8 cellular contexts compared by ENCODE assay signal in genomic region chr9:37964740-37965081, GRCh38.
A peak's percentile ranks its signal among the peaks of the same experiment; 100 is the strongest.
DNase-seq lines count a peak whose midpoint lies in the region; ATAC-seq and TF ChIP-seq lines count a peak whose summit lies in the region.

No MANE protein-coding gene starts in this region.

- intact Hi-C loops in dendritic cell treated with granulocyte-macrophage colony-stimulating factor and Interleukin-4, amounts not matched to agents 40 ng/mL and 50 ng/mL, for 4 days (cut with micrococcal nuclease) = no loop called here
- intact Hi-C loops in natural killer cell (cut with micrococcal nuclease) = loop anchor here (10.0 kb wide), 1 partner anchor 100 kb away; the partner anchor contains the start of gene SHB

- H3K4me3 Mint-ChIP-seq in activated CD8-positive, alpha-beta memory T cell treated with anti-CD3 and anti-CD28 coated beads, Interleukin-2, amount 10 ng/mL, durations not matched to agents 7 days and 5 days = no peak overlapping the region
- H3K4me3 Mint-ChIP-seq in dendritic cell treated with granulocyte-macrophage colony-stimulating factor and Interleukin-4, amounts not matched to agents 40 ng/mL and 50 ng/mL, for 4 days = no peak overlapping the region
- H3K4me3 Mint-ChIP-seq in natural killer cell (peak overlapping the region; percentile 25), type B pancreatic cell (no peak overlapping the region)

- no peak for TF ChIP-seq CTCF in natural killer cell (IDR thresholded peaks at IDR 0.05)
- TF ChIP-seq CTCF in type B pancreatic cell (conservative IDR thresholded peaks at IDR 0.05) = no peak

- H3K27ac Mint-ChIP-seq in activated CD8-positive, alpha-beta memory T cell treated with anti-CD3 and anti-CD28 coated beads, Interleukin-2, amount 10 ng/mL, durations not matched to agents 7 days and 5 days = peak overlapping the region; percentile 12
- peak overlapping the region; percentile 43 for H3K27ac Mint-ChIP-seq in dendritic cell treated with granulocyte-macrophage colony-stimulating factor and Interleukin-4, amounts not matched to agents 40 ng/mL and 50 ng/mL, for 4 days
- H3K27ac Mint-ChIP-seq in natural killer cell (peak overlapping the region in 1 of 2 donors; percentile 79), type B pancreatic cell (peak overlapping the region; percentile 91)

- H3K27me3 Mint-ChIP-seq in activated CD8-positive, alpha-beta memory T cell treated with anti-CD3 and anti-CD28 coated beads, Interleukin-2, amount 10 ng/mL, durations not matched to agents 7 days and 5 days = no peaks in the 10 kb centered on the region
- no peaks in the 10 kb centered on the region for H3K27me3 Mint-ChIP-seq in dendritic cell treated with granulocyte-macrophage colony-stimulating factor and Interleukin-4, amounts not matched to agents 40 ng/mL and 50 ng/mL, for 4 days
- H3K27me3 Mint-ChIP-seq in natural killer cell (ENCODE audit: low read depth in 2 of 2) (no peaks in the 10 kb centered on the region), type B pancreatic cell (no peaks in the 10 kb centered on the region)

- H3K9me3 Mint-ChIP-seq in activated CD8-positive, alpha-beta memory T cell treated with anti-CD3 and anti-CD28 coated beads, Interleukin-2, amount 10 ng/mL, durations not matched to agents 7 days and 5 days (ENCODE audit: low read depth) = no peaks in the 10 kb centered on the region
- H3K9me3 Mint-ChIP-seq in dendritic cell treated with granulocyte-macrophage colony-stimulating factor and Interleukin-4, amounts not matched to agents 40 ng/mL and 50 ng/mL, for 4 days = no peaks in the 10 kb centered on the region
- no peaks in the 10 kb centered on the region for H3K9me3 Mint-ChIP-seq in natural killer cell
- no peaks in the 10 kb centered on the region for H3K9me3 Mint-ChIP-seq in type B pancreatic cell

- no peak for DNase-seq in activated CD8-positive, alpha-beta memory T cell treated with anti-CD3 and anti-CD28 coated beads, Interleukin-2, amount 10 ng/mL, durations not matched to agents 7 days and 5 days
- DNase-seq in activated CD8-positive, alpha-beta memory T cell treated with anti-CD3 and anti-CD28 coated beads, Interleukin-2, amount 50 U/mL, for 4 hours = no peak
- no peak for DNase-seq in natural killer cell
- no peak for DNase-seq in type B pancreatic cell (ENCODE audit: extremely low spot score, unreplicated experiment)
- no peak for DNase-seq in DMS114 treated with DMSO at 0.1 percent for 48 hours (lab: John Stamatoyannopoulos, UW; ENCODE audit: unreplicated experiment)
- DNase-seq in NCI-H510A (lab: John Stamatoyannopoulos, UW) = no peak
- no peak for DNase-seq in SHP77 treated with DMSO at 0.1 percent for 48 hours (lab: John Stamatoyannopoulos, UW)

- H3K36me3 Mint-ChIP-seq in activated CD8-positive, alpha-beta memory T cell treated with anti-CD3 and anti-CD28 coated beads, Interleukin-2, amount 10 ng/mL, durations not matched to agents 7 days and 5 days = no peaks in the 10 kb centered on the region
- H3K36me3 Mint-ChIP-seq in dendritic cell treated with granulocyte-macrophage colony-stimulating factor and Interleukin-4, amounts not matched to agents 40 ng/mL and 50 ng/mL, for 4 days (ENCODE audit: low read depth) = peaks cover 6% of the 10 kb centered on the region
- H3K36me3 Mint-ChIP-seq in natural killer cell (no peaks in the 10 kb centered on the region), type B pancreatic cell (peaks cover 4% of the 10 kb centered on the region)

- peak; percentile 20 for ATAC-seq in activated CD8-positive, alpha-beta memory T cell treated with anti-CD3 and anti-CD28 coated beads, Interleukin-2, amount 10 ng/mL, durations not matched to agents 7 days and 5 days
- peak in 2 of 3 donors; percentile 31 to 48 for ATAC-seq in natural killer cell

- peaks cover 35% of the 10 kb centered on the region for H3K4me1 Mint-ChIP-seq in activated CD8-positive, alpha-beta memory T cell treated with anti-CD3 and anti-CD28 coated beads, Interleukin-2, amount 10 ng/mL, durations not matched to agents 7 days and 5 days
- H3K4me1 Mint-ChIP-seq in dendritic cell treated with granulocyte-macrophage colony-stimulating factor and Interleukin-4, amounts not matched to agents 40 ng/mL and 50 ng/mL, for 4 days (ENCODE audit: low read depth) = peaks cover 85% of the 10 kb centered on the region
- peaks cover 50 to 51% of the 10 kb centered on the region in 2 donors for H3K4me1 Mint-ChIP-seq in natural killer cell
- H3K4me1 Mint-ChIP-seq in type B pancreatic cell (ENCODE audit: unreplicated experiment) = peaks cover 26% of the 10 kb centered on the region

- CTCF ChIA-PET in activated CD8-positive, alpha-beta memory T cell treated with anti-CD3 and anti-CD28 coated beads, Interleukin-2, amount 10 ng/mL, durations not matched to agents 7 days and 5 days (lab: Charles Lee) = no interaction called here
